Comparison of ENCODE assay signal across 8 cellular contexts in genomic region chr20:19583532-19584175, GRCh38.
DNase-seq lines count a peak whose midpoint lies in the region; ATAC-seq and TF ChIP-seq lines count a peak whose summit lies in the region.

No MANE protein-coding gene starts in this region.

- H3K36me3 ChIP-seq in HCT116 (ENCODE audit: control insufficient read depth in 1 of 2, insufficient read depth in 2 of 2, low read length in 2 of 2) (no peaks in the 10 kb centered on the region), heart left ventricle (no peaks in the 10 kb centered on the region)

- no peak overlapping the region for H3K4me2 ChIP-seq in HCT116 (ENCODE audit: low read length)

- DNase-seq in DMS53 (lab: John Stamatoyannopoulos, UW) (peak; percentile 88), HCT116 (ENCODE audit: low read depth, low spot score) (peak; percentile 13), NCI-H526 (lab: John Stamatoyannopoulos, UW) (peak; percentile 70 to 80), heart left ventricle (peak; percentile 44 to 79 (median 65)), posterior cingulate gyrus (peak in 8 of 10 donors; percentile 41 to 92 (median 53))
- peak; percentile 16 for DNase-seq in activated T-helper 2 cell treated with anti-CD3 and anti-CD28 coated beads, Interferon-gamma antibody, Interleukin-2, Interleukin-4, amounts not matched to agents 10 μg/mL and 5 μg/mL and 100 μg/mL, durations not matched to agents 14 hours and 24 hours and 36 hours (ENCODE audit: low spot score)

- CTCF ChIA-PET in HCT116 (lab: Charles Lee) = interaction anchor here (0.8 to 2.0 kb wide), 8 partner anchors 9 to 1170 kb away, joined by 3 to 15 read pairs (median 4); no protein-coding TSS in a partner anchor

- POLR2A ChIA-PET in HCT116 (lab: Charles Lee) = no interaction called here

- H3K9me3 ChIP-seq in HCT116 (ENCODE audit: control insufficient read depth in 1 of 2, insufficient read depth in 1 of 2, low read depth in 1 of 2, low read length in 2 of 2) (no peaks in the 10 kb centered on the region), heart left ventricle (no peaks in the 10 kb centered on the region)

- TF ChIP-seq RAD21 in HCT116 (IDR thresholded peaks at IDR 0.05; ENCODE audit: low read depth) = peak; percentile 65

- no TSS peak for BruUV-seq in HCT116 (replicated peaks; lab: Mats Ljungman, UMichigan)

- TF ChIP-seq CTCF in HCT116 (IDR thresholded peaks at IDR 0.05 in 2 of 3, conservative IDR thresholded peaks at IDR 0.05 in 1 of 3; ENCODE audit: borderline replicate concordance in 1 of 3, insufficient read depth in 1 of 3, low read depth in 2 of 3, low read length in 2 of 3) = peak; percentile 28 to 89 (median 87); a peak in 5 of 6 replicates
- TF ChIP-seq CTCF in heart left ventricle (IDR thresholded peaks at IDR 0.05) = peak; percentile 70 to 85 (median 79)

- H2AFZ ChIP-seq in HCT116 (ENCODE audit: low read depth, low read length, poor library complexity, severe bottlenecking) = no peak overlapping the region

- H3K27ac Mint-ChIP-seq in activated T-helper 2 cell treated with anti-CD3 and anti-CD28 coated beads, Interferon-gamma antibody, Interleukin-2, Interleukin-4, amounts not matched to agents 10 μg/mL and 5 μg/mL and 100 μg/mL, durations not matched to agents 14 hours and 24 hours and 36 hours = no peak overlapping the region

- H3K27ac ChIP-seq in HCT116 (ENCODE audit: low read depth, low read length) (no peak overlapping the region), heart left ventricle (no peak overlapping the region)

- H3K9ac ChIP-seq in HCT116 (ENCODE audit: low read length) = no peak overlapping the region

- H3K79me2 ChIP-seq in HCT116 (ENCODE audit: insufficient read depth, low read length) = no peaks in the 10 kb centered on the region

- intact Hi-C loops in HCT116 (cut with micrococcal nuclease) (loop anchor here (1.0 to 10.0 kb wide), 3 partner anchors 378 to 1169 kb away; no protein-coding TSS in a partner anchor), heart left ventricle (cut with DNase I) (loop anchor here (1.0 to 10.0 kb wide), 11 partner anchors 81 to 951 kb away; no protein-coding TSS in a partner anchor), posterior cingulate gyrus (cut with DNase I) (loop anchor here (5.0 kb wide), 1 partner anchor 371 kb away; the partner anchor contains the start of gene SLC24A3)
- intact Hi-C loops in activated T-helper 2 cell treated with anti-CD3 and anti-CD28 coated beads, Interferon-gamma antibody, Interleukin-2, Interleukin-4, amounts not matched to agents 10 μg/mL and 5 μg/mL and 100 μg/mL, durations not matched to agents 14 hours and 24 hours and 36 hours (cut with micrococcal nuclease) = loop anchor here (1.0 kb wide), 1 partner anchor 377 kb away; no protein-coding TSS in a partner anchor

- no peaks in the 10 kb centered on the region for H4K20me1 ChIP-seq in HCT116 (ENCODE audit: insufficient read depth)

- H3K27me3 ChIP-seq in HCT116 (ENCODE audit: insufficient read depth, low read length) = peaks cover 40% of the 10 kb centered on the region
- H3K27me3 ChIP-seq in heart left ventricle = peaks cover 0 to 6% (median 0%) of the 10 kb centered on the region in 9 donors

- H3K27me3 Mint-ChIP-seq in activated T-helper 2 cell treated with anti-CD3 and anti-CD28 coated beads, Interferon-gamma antibody, Interleukin-2, Interleukin-4, amounts not matched to agents 10 μg/mL and 5 μg/mL and 100 μg/mL, durations not matched to agents 14 hours and 24 hours and 36 hours (ENCODE audit: low read depth) = peaks cover 2% of the 10 kb centered on the region

- H3K9me3 Mint-ChIP-seq in activated T-helper 2 cell treated with anti-CD3 and anti-CD28 coated beads, Interferon-gamma antibody, Interleukin-2, Interleukin-4, amounts not matched to agents 10 μg/mL and 5 μg/mL and 100 μg/mL, durations not matched to agents 14 hours and 24 hours and 36 hours = no peaks in the 10 kb centered on the region

- no peaks in the 10 kb centered on the region for H3K4me1 Mint-ChIP-seq in activated T-helper 2 cell treated with anti-CD3 and anti-CD28 coated beads, Interferon-gamma antibody, Interleukin-2, Interleukin-4, amounts not matched to agents 10 μg/mL and 5 μg/mL and 100 μg/mL, durations not matched to agents 14 hours and 24 hours and 36 hours (ENCODE audit: low read depth)

- no peaks in the 10 kb centered on the region for H3K36me3 Mint-ChIP-seq in activated T-helper 2 cell treated with anti-CD3 and anti-CD28 coated beads, Interferon-gamma antibody, Interleukin-2, Interleukin-4, amounts not matched to agents 10 μg/mL and 5 μg/mL and 100 μg/mL, durations not matched to agents 14 hours and 24 hours and 36 hours (ENCODE audit: low read depth)

- no peaks in the 10 kb centered on the region for H3K9me2 ChIP-seq in HCT116 (ENCODE audit: insufficient read depth)

- WGBS in heart left ventricle, 4 donors = 39 to 49% (median 46%) methylated on average over 9 to 12 of the region's 12 CpGs

- ATAC-seq in HCT116 (peak; percentile 85), heart left ventricle (peak in 3 of 4 donors; percentile 81 to 86 (median 85)), HG03432 (IDR thresholded peaks at IDR 0.05; ENCODE audit: unreplicated experiment) (no peak), HG03565 (IDR thresholded peaks at IDR 0.05; ENCODE audit: unreplicated experiment) (no peak)

- TF ChIP-seq POLR2A in HCT116 (IDR thresholded peaks at IDR 0.05; ENCODE audit: borderline replicate concordance, extremely low read depth, insufficient read depth, insufficient read length) (no peak), heart left ventricle (IDR thresholded peaks at IDR 0.05) (no peak)

- no peak overlapping the region for H3K4me3 ChIP-seq in HCT116 (replicated peaks in 1 of 2; ENCODE audit: low read depth in 1 of 2, low read length in 2 of 2)
- no peak overlapping the region for H3K4me3 ChIP-seq in heart left ventricle

- H3K4me1 ChIP-seq in HCT116 (ENCODE audit: control insufficient read depth in 1 of 2, insufficient read depth in 2 of 2, low read length in 2 of 2) (no peaks in the 10 kb centered on the region), heart left ventricle (no peaks in the 10 kb centered on the region)

- RAD21 ChIA-PET in HCT116 (lab: Charles Lee; ENCODE audit: low non-redundant PET in 1 of 2, low total read pairs in 2 of 2, uncharacterized antibody in 2 of 2, unreplicated experiment in 2 of 2) = no interaction called here

- H3K4me3 Mint-ChIP-seq in activated T-helper 2 cell treated with anti-CD3 and anti-CD28 coated beads, Interferon-gamma antibody, Interleukin-2, Interleukin-4, amounts not matched to agents 10 μg/mL and 5 μg/mL and 100 μg/mL, durations not matched to agents 14 hours and 24 hours and 36 hours (ENCODE audit: low read depth) = no peak overlapping the region

TF ChIP-seq in HCT116, 20 proteins besides CTCF, POLR2A, EP300 and RAD21:
- no peak for TF ChIP-seq JUND (IDR thresholded peaks at IDR 0.05)

Comparison
In these comparisons a context has a peak if more than half of its experiments do, and no peak if none do; other contexts are left out.
1. DNase-seq: peak in every context shown above with its lines; median percentile 88 in DMS53; 75 in NCI-H526; 65 in heart left ventricle; 53 in posterior cingulate gyrus; 16 in activated T-helper 2 cell treated with anti-CD3 and anti-CD28 coated beads, Interferon-gamma antibody, Interleukin-2, Interleukin-4, amounts not matched to agents 10 μg/mL and 5 μg/mL and 100 μg/mL, durations not matched to agents 14 hours and 24 hours and 36 hours; 13 in HCT116.
2. ATAC-seq: peak in HCT116 (single experiment) and heart left ventricle (3 of 4); none in HG03432 (single experiment) and HG03565 (single experiment).